In the genomic region with DNA sequence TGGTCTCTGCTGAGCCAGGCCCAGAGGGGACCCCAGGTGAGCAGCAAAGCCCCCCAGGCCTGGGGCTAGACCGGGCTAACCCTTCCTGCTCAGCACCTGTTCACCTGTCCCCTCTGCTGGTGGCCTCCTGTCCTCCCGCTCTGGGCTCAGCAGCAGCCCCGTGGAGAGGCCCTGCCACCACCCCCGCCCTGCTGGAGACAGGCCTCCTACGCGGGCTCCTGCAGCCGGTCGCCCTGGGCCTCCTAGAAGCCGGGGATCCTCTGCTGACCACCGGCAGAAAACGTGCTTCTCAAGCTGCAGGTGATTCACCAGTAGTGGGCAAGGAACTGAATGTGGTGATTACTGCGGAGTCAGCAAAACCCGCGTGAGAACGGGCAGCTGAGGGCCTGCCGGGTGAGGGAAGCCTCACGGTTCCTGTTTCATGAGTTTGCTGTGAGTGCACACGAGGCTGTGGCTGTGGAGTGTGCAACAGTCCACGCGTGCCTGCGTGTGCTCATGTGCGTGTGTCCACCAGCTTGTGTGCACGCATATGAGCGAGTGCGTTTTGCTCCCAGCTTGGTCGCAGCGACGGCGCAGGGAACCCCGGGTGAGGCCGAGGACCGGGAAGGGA, we compare ENCODE assay signal across 8 cellular contexts. TPM values are rescaled to one million over a fixed set of nuclear protein-coding genes. Genes with fewer than 3 reads are reported as not detected.
A peak's percentile ranks its signal among the peaks of the same experiment; 100 is the strongest.
DNase-seq lines count a peak whose midpoint lies in the region; ATAC-seq and TF ChIP-seq lines count a peak whose summit lies in the region.

No MANE protein-coding gene starts in this region.

- H3K27me3 ChIP-seq in right atrium auricular region = peaks cover 0 to 3% of the 10 kb centered on the region in 2 donors

- no peak for TF ChIP-seq CTCF in right atrium auricular region (IDR thresholded peaks at IDR 0.05)

- peak overlapping the region; percentile 54 for H3K27ac Mint-ChIP-seq in activated naive CD8-positive, alpha-beta T cell

- H3K36me3 ChIP-seq in right atrium auricular region = no peaks in the 10 kb centered on the region

- H3K9me3 ChIP-seq in right atrium auricular region = no peaks in the 10 kb centered on the region

- ATAC-seq in HG03095 (IDR thresholded peaks at IDR 0.05; ENCODE audit: unreplicated experiment) = no peak

- H3K27ac ChIP-seq in right atrium auricular region = peak overlapping the region; percentile 1 to 53
- no peak overlapping the region for H3K27ac ChIP-seq in caudate nucleus (ENCODE audit: low read depth, low read length)

- H3K4me3 ChIP-seq in right atrium auricular region = peak overlapping the region; percentile 34 to 55

- peak overlapping the region; percentile 84 for H3K4me3 Mint-ChIP-seq in activated naive CD8-positive, alpha-beta T cell

- peaks cover 0 to 50% of the 10 kb centered on the region in 2 donors for H3K4me1 ChIP-seq in right atrium auricular region

- peak; percentile 87 for DNase-seq in CD1c-positive myeloid dendritic cell (ENCODE audit: extremely low spot score)
- peak; percentile 80 for DNase-seq in M059J (ENCODE audit: low read depth)
- peak; percentile 73 for DNase-seq in right atrium auricular region (ENCODE audit: low spot score)
- peak; percentile 63 for DNase-seq in retina
- DNase-seq in NCI-H2107 (lab: John Stamatoyannopoulos, UW) = no peak
- DNase-seq in caudate nucleus (lab: John Stamatoyannopoulos, UW) = no peak

- H3K36me3 Mint-ChIP-seq in activated naive CD8-positive, alpha-beta T cell = no peaks in the 10 kb centered on the region

- H3K9me3 Mint-ChIP-seq in activated naive CD8-positive, alpha-beta T cell (ENCODE audit: low read depth) = no peaks in the 10 kb centered on the region

- peaks cover 20% of the 10 kb centered on the region for H3K4me1 Mint-ChIP-seq in activated naive CD8-positive, alpha-beta T cell (ENCODE audit: low read depth)

- no peaks in the 10 kb centered on the region for H3K27me3 Mint-ChIP-seq in activated naive CD8-positive, alpha-beta T cell

RNA-seq across cellular contexts. Expression of gene SECTM1, which starts 0.8 kb away (rescaled TPM):
- 30.2 and 41.0 TPM in 2 replicates for total RNA-seq in M059J (2014; rRNA removed; shearing (Covaris generic))
- 1 to 10 TPM; 3.1 to 7.7 TPM for total RNA-seq in right atrium auricular region

RNA-seq across cellular contexts. Expression of gene CD7, which starts 15.4 kb away (rescaled TPM):
- not detected in 2 replicates for total RNA-seq in M059J (2014; rRNA removed; shearing (Covaris generic))
- 1 to 10 TPM in 1 of 2 donors, not detected in 1; 1.7 TPM for total RNA-seq in right atrium auricular region

RNA-seq across cellular contexts. Expression of gene TEX19, which starts 26.3 kb away (rescaled TPM):
- 0.05 TPM in 1 of 2 replicates, not detected in the other for total RNA-seq in M059J (2014; rRNA removed; shearing (Covaris generic))
- not detected for total RNA-seq in right atrium auricular region

RNA-seq across cellular contexts. Expression of gene UTS2R, which starts 38.8 kb away (rescaled TPM):
- not detected in 2 replicates for total RNA-seq in M059J (2014; rRNA removed; shearing (Covaris generic))
- 10 to 100 TPM in 1 of 2 donors, under 1 TPM in 1; 0.44 to 16.9 TPM for total RNA-seq in right atrium auricular region

RNA-seq across cellular contexts. Expression of gene CSNK1D, which starts 59.3 kb away (rescaled TPM):
- 41.6 and 43.7 TPM in 2 replicates for total RNA-seq in M059J (2014; rRNA removed; shearing (Covaris generic))
- total RNA-seq in right atrium auricular region = 10 to 100 TPM; 31.3 to 32.9 TPM

Comparison
In these comparisons a context has a peak if more than half of its experiments do, and no peak if none do; other contexts are left out.
1. DNase-seq: peak in CD1c-positive myeloid dendritic cell (single experiment), M059J (single experiment), right atrium auricular region (single experiment) and retina (single experiment); none in NCI-H2107 (single experiment) and caudate nucleus (0 of 61).